ENCODE assay signal across 1 cellular context in the genomic region with DNA sequence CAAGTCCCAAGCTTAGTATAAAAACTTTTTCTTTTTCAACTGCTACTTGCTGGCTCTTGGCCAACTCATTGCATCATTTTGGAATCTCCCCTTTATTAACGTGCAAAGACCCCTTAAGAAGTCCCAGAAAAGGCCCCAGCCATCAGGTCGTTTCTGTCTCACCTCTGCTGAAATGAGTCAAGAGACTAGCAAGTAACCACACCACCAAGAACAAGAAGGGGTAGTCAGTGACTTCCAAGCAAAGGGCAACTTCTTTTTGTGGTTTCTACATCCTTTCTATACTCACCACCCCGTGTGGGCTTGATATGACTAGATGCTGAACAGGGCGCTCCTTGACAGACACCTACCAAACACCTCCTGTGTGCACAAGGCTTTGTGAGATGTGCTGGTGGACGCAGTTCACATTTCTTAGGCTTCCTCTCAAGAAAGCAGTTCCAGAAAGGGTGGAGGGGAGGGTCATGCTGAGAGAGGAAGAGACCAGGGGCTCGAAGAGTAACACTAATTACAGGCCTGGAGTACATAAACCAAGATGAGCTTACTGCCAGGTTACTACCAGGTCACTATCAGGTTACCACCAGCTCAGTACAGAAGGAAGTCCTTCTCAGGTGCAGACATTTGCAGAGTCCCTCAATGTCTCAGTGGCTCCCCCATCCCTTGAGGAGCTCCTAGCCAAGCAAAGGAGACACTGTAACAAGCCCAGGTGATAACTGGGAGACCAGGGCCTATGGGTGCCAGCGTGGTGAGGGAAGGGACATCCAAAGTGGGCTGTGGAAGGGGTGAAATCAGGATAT.
TF ChIP-seq lines count a peak whose summit lies in the region.

No MANE protein-coding gene starts in this region.

TF ChIP-seq in HepG2, 621 proteins besides CTCF, POLR2A, EP300 and RAD21:
- TF ChIP-seq RBM22 (optimal IDR thresholded peaks at IDR 0.05; ENCODE audit: low read length) (no peak), U2AF1 (optimal IDR thresholded peaks at IDR 0.05; ENCODE audit: low read depth, low read length) (no peak), ZNF746 (CRISPR knock-in tag; IDR thresholded peaks at IDR 0.05) (no peak), NFYB (CRISPR knock-in tag; IDR thresholded peaks at IDR 0.05) (no peak), ZFAT (CRISPR knock-in tag; conservative IDR thresholded peaks at IDR 0.05) (no peak)
- TF ChIP-seq, protein P1, sequence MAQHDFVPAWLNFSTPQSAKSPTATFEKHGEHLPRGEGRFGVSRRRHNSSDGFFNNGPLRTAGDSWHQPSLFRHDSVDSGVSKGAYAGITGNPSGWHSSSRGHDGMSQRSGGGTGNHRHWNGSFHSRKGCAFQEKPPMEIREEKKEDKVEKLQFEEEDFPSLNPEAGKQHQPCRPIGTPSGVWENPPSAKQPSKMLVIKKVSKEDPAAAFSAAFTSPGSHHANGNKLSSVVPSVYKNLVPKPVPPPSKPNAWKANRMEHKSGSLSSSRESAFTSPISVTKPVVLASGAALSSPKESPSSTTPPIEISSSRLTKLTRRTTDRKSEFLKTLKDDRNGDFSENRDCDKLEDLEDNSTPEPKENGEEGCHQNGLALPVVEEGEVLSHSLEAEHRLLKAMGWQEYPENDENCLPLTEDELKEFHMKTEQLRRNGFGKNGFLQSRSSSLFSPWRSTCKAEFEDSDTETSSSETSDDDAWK (CRISPR knock-in tag; IDR thresholded peaks at IDR 0.05): no peak
TF ChIP-seq in HepG2: peak in this region for 0.
